ENCODE assay signal across 19 cellular contexts in the genomic region with DNA sequence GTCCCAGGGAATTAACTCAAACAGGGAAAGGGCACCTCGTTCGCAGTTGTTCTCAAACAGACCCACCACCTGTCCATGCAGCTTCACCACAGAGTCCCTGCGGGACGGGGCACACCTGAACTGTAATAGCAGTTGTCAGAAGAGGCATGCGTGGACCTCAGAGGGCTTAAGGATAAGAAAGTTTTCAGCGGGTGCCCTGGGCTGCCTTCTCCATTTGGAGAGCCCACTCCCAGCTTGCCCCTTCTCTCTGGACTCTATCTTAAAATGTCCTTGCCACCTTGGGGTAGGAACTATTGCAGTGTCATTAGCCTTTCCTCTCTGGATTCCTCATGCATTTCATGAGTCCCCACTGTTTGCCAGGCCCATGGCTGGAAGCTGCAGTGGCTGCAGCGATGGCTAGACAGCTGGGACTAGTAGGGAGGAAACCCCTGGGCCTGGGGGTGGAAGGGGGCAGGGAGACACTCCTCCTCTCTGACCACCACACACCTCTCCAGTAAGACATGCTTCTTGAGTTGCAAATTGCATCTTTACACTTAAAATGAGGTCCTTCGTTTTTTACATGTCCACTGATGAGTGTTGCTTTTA.
"Had no signal": no experiment of that assay in that cellular context is flagged by ENCODE, and none has a peak within 500 bp of the region (broad histone marks: within the 10 kb centered on the region; RNA-seq: fewer than 3 reads in every experiment).

No MANE protein-coding gene starts in this region.

- ATAC-seq: left lung; natural killer cell treated with Interleukin-12 subunit alpha and Interleukin-12 subunit beta and Interleukin-15 and Interleukin-18, amount 100 ng/mL, for 72 hours; right cardiac atrium had no signal

- H3K36me3 Mint-ChIP-seq: immature natural killer cell; natural killer cell treated with Interleukin-12 subunit alpha and Interleukin-12 subunit beta and Interleukin-15 and Interleukin-18, amount 100 ng/mL, for 72 hours had no signal

- H3K9me3 Mint-ChIP-seq: activated naive CD4-positive, alpha-beta T cell treated with anti-CD3 and anti-CD28 coated beads for 36 hours; activated naive CD8-positive, alpha-beta T cell treated with anti-CD3 and anti-CD28 coated beads, Interleukin-2, amount 10 ng/mL, durations not matched to agents 7 days and 5 days; activated T-cell treated with anti-CD3 and anti-CD28 coated beads, Interleukin-2, amount 50 U/mL, for 24 hours; activated T-helper 2 cell treated with anti-CD3 and anti-CD28 coated beads, Interferon-gamma antibody, Interleukin-2, Interleukin-4, amounts not matched to agents 10 μg/mL and 5 μg/mL and 100 μg/mL, durations not matched to agents 14 hours and 24 hours and 36 hours; immature natural killer cell; natural killer cell treated with Interleukin-12 subunit alpha and Interleukin-12 subunit beta and Interleukin-15 and Interleukin-18, amount 100 ng/mL, for 72 hours; stimulated activated naive CD8-positive, alpha-beta T cell treated with anti-CD3 and anti-CD28 coated beads, Interleukin-15, Interleukin-2, amounts not matched to agents 100 ng/mL and 50 ng/mL, for 24 hours; T-helper 2 cell treated with Interferon-gamma antibody and Interleukin-4, amounts not matched to agents 5 μg/mL and 100 μg/mL, for 36 hours had no signal

- DNase-seq: activated CD8-positive, alpha-beta memory T cell treated with anti-CD3 and anti-CD28 coated beads for 24 hours; activated CD8-positive, alpha-beta memory T cell treated with anti-CD3 and anti-CD28 coated beads, Interleukin-2, amount 50 U/mL, for 4 hours; activated naive CD4-positive, alpha-beta T cell treated with anti-CD3 and anti-CD28 coated beads for 36 hours; activated naive CD8-positive, alpha-beta T cell treated with anti-CD3 and anti-CD28 coated beads, Interleukin-2, amount 10 ng/mL, durations not matched to agents 7 days and 5 days; activated T-cell treated with anti-CD3 and anti-CD28 coated beads, Interleukin-2, amount 50 U/mL, for 24 hours; amniotic stem cell; cerebellar nuclear complex; erythroblast; foreskin fibroblast; immature natural killer cell; midbrain; ovary; right cardiac atrium; stimulated activated CD4-positive, alpha-beta T cell treated with anti-CD3 and anti-CD28 coated beads, Interleukin-1b, Interleukin-23, amount 100 ng/mL, for 48 hours had no signal

- H3K27ac Mint-ChIP-seq: activated naive CD4-positive, alpha-beta T cell treated with anti-CD3 and anti-CD28 coated beads for 36 hours; activated naive CD8-positive, alpha-beta T cell treated with anti-CD3 and anti-CD28 coated beads, Interleukin-2, amount 10 ng/mL, durations not matched to agents 7 days and 5 days; activated T-cell treated with anti-CD3 and anti-CD28 coated beads, Interleukin-2, amount 50 U/mL, for 24 hours; activated T-helper 2 cell treated with anti-CD3 and anti-CD28 coated beads, Interferon-gamma antibody, Interleukin-2, Interleukin-4, amounts not matched to agents 10 μg/mL and 5 μg/mL and 100 μg/mL, durations not matched to agents 14 hours and 24 hours and 36 hours; immature natural killer cell; natural killer cell treated with Interleukin-12 subunit alpha and Interleukin-12 subunit beta and Interleukin-15 and Interleukin-18, amount 100 ng/mL, for 72 hours; stimulated activated naive CD8-positive, alpha-beta T cell treated with anti-CD3 and anti-CD28 coated beads, Interleukin-15, Interleukin-2, amounts not matched to agents 100 ng/mL and 50 ng/mL, for 24 hours; T-helper 2 cell treated with Interferon-gamma antibody and Interleukin-4, amounts not matched to agents 5 μg/mL and 100 μg/mL, for 36 hours had no signal

- H3K4me3 Mint-ChIP-seq: activated naive CD4-positive, alpha-beta T cell treated with anti-CD3 and anti-CD28 coated beads for 36 hours; activated naive CD8-positive, alpha-beta T cell treated with anti-CD3 and anti-CD28 coated beads, Interleukin-2, amount 10 ng/mL, durations not matched to agents 7 days and 5 days; activated T-cell treated with anti-CD3 and anti-CD28 coated beads, Interleukin-2, amount 50 U/mL, for 24 hours; immature natural killer cell; natural killer cell treated with Interleukin-12 subunit alpha and Interleukin-12 subunit beta and Interleukin-15 and Interleukin-18, amount 100 ng/mL, for 72 hours; stimulated activated naive CD8-positive, alpha-beta T cell treated with anti-CD3 and anti-CD28 coated beads, Interleukin-15, Interleukin-2, amounts not matched to agents 100 ng/mL and 50 ng/mL, for 24 hours; T-helper 2 cell treated with Interferon-gamma antibody and Interleukin-4, amounts not matched to agents 5 μg/mL and 100 μg/mL, for 36 hours had no signal

- H3K27me3 Mint-ChIP-seq: activated naive CD8-positive, alpha-beta T cell treated with anti-CD3 and anti-CD28 coated beads, Interleukin-2, amount 10 ng/mL, durations not matched to agents 7 days and 5 days; activated T-cell treated with anti-CD3 and anti-CD28 coated beads, Interleukin-2, amount 50 U/mL, for 24 hours; natural killer cell treated with Interleukin-12 subunit alpha and Interleukin-12 subunit beta and Interleukin-15 and Interleukin-18, amount 100 ng/mL, for 72 hours; stimulated activated naive CD8-positive, alpha-beta T cell treated with anti-CD3 and anti-CD28 coated beads, Interleukin-15, Interleukin-2, amounts not matched to agents 100 ng/mL and 50 ng/mL, for 24 hours had no signal

- H3K4me1 Mint-ChIP-seq: activated naive CD8-positive, alpha-beta T cell treated with anti-CD3 and anti-CD28 coated beads, Interleukin-2, amount 10 ng/mL, durations not matched to agents 7 days and 5 days; immature natural killer cell had no signal
